ENCODE assay signal across 1 cellular context in genomic region chr18:51006948-51007786, GRCh38.
TF ChIP-seq lines count a peak whose summit lies in the region.

No MANE protein-coding gene starts in this region.

TF ChIP-seq in HepG2, 621 proteins besides CTCF, POLR2A, EP300 and RAD21:
- TF ChIP-seq TGIF2 (CRISPR knock-in tag; IDR thresholded peaks at IDR 0.05) (no peak), ZNF710 (CRISPR knock-in tag; IDR thresholded peaks at IDR 0.05; ENCODE audit: borderline replicate concordance) (peak; percentile 86; the same call in 1 of the 2 replicates), GTF2F1 (IDR thresholded peaks at IDR 0.05; ENCODE audit: low read length) (no peak), CREB1 (IDR thresholded peaks at IDR 0.05) (peak; percentile 90), CREB1 (CRISPR knock-in tag; IDR thresholded peaks at IDR 0.05) (peak; percentile 40; the same call in 1 of the 2 replicates), MATR3 (CRISPR knock-in tag; IDR thresholded peaks at IDR 0.05) (no peak), ATF7 (IDR thresholded peaks at IDR 0.05) (peak; percentile 46; the same call in 1 of the 2 replicates), ATF7 (CRISPR knock-in tag; IDR thresholded peaks at IDR 0.05) (no peak)
